24 cellular contexts compared by ENCODE assay signal in genomic region chr10:107930037-107930436, GRCh38.
DNase-seq lines count a peak whose midpoint lies in the region; ATAC-seq, FAIRE-seq and TF ChIP-seq lines count a peak whose summit lies in the region.
"Had no signal": no experiment of that assay in that cellular context is flagged by ENCODE, and none has a peak within 500 bp of the region (broad histone marks: within the 10 kb centered on the region; RNA-seq: fewer than 3 reads in every experiment).

No MANE protein-coding gene starts in this region.

- TF ChIP-seq CTCF in HepG2 (CRISPR knock-in tag; IDR thresholded peaks at IDR 0.05) (no peak), right lobe of liver (IDR thresholded peaks at IDR 0.05) (no peak), GM12878 (IDR thresholded peaks at IDR 0.05 in 2 of 3, conservative IDR thresholded peaks at IDR 0.05 in 1 of 3; ENCODE audit: control insufficient read depth in 2 of 3, extremely low read depth in 1 of 3, insufficient read depth in 1 of 3, low read depth in 3 of 3, low read length in 3 of 3) (no peak)

- CTCF ChIA-PET in HepG2 (lab: Yijun Ruan, JAX; ENCODE audit: low intra/inter-chr PET ratio, low total read pairs): no interaction called here
- CTCF ChIA-PET in GM12878 (lab: Yijun Ruan, JAX): interaction anchor here (3.1 to 3.7 kb wide), 2 partner anchors 16 to 274 kb away, joined by 8 to 25 read pairs; no protein-coding TSS in a partner anchor

- no peaks in the 10 kb centered on the region for H3K79me2 ChIP-seq in HepG2 (ENCODE audit: insufficient read depth, low read length)
- no peaks in the 10 kb centered on the region for H3K79me2 ChIP-seq in GM12878 (ENCODE audit: control insufficient read depth, insufficient read depth, low read length)

- H3K4me1 ChIP-seq in HepG2 (ENCODE audit: insufficient read depth, low read length) (no peaks in the 10 kb centered on the region), right lobe of liver (no peaks in the 10 kb centered on the region), GM12878 (ENCODE audit: control insufficient read depth, insufficient read depth, low read length) (no peaks in the 10 kb centered on the region)
- H3K4me1 ChIP-seq: BE2C, BLaER1 had no signal

- RAD21 ChIA-PET in GM12878 (lab: Charles Lee; ENCODE audit: unreplicated experiment): interaction anchor here (1.7 kb wide), 1 partner anchor 16 kb away, joined by 8 read pairs; no protein-coding TSS in a partner anchor

- H3K4me2 ChIP-seq in HepG2 (ENCODE audit: low read depth, low read length): no peak overlapping the region
- no peak overlapping the region for H3K4me2 ChIP-seq in GM12878 (ENCODE audit: control insufficient read depth, insufficient read depth)
- H3K4me2 ChIP-seq: BLaER1 had no signal

- TF ChIP-seq RAD21 in HepG2 (CRISPR knock-in tag; IDR thresholded peaks at IDR 0.05): no peak
- TF ChIP-seq RAD21 in GM12878 (IDR thresholded peaks at IDR 0.05; ENCODE audit: insufficient read depth, low read depth, low read length): no peak

- DNase-seq in HepG2 (ENCODE audit: low spot score) (no peak), right lobe of liver (no peak), GM12878 (ENCODE audit: low read depth, low spot score) (no peak)
- DNase-seq: 8988T; ACHN; BE2C; C1 segment of cervical spinal cord; CD4-positive, alpha-beta memory T cell; CD4-positive, CD25-positive, alpha-beta regulatory T cell; CD8-positive, alpha-beta memory T cell; COR-L47; DMS 273 treated with DMSO at 0.1 percent for 48 hours; DMS153; DMS53; DMS79; DND-41; EL; GDM1 had no signal

- H3K27me3 ChIP-seq in HepG2 (ENCODE audit: control insufficient read depth in 1 of 2, insufficient read depth in 2 of 2, low read length in 2 of 2) (no peaks in the 10 kb centered on the region), right lobe of liver (no peaks in the 10 kb centered on the region), GM12878 (replicated peaks in 1 of 2; ENCODE audit: control insufficient read depth in 2 of 2, insufficient read depth in 2 of 2, low read length in 1 of 2) (no peaks in the 10 kb centered on the region)
- H3K27me3 ChIP-seq: BE2C, BLaER1 had no signal

- H3K27ac ChIP-seq in HepG2 (ENCODE audit: extremely low read length, insufficient read depth, low read length) (no peak overlapping the region), right lobe of liver (no peak overlapping the region), GM12878 (ENCODE audit: control insufficient read depth, insufficient read depth) (no peak overlapping the region)
- H3K27ac ChIP-seq: BLaER1 had no signal

- no peaks in the 10 kb centered on the region for H3K36me3 ChIP-seq in HepG2 (replicated peaks in 1 of 2; ENCODE audit: control insufficient read depth in 1 of 2, insufficient read depth in 2 of 2, low read length in 2 of 2)
- H3K36me3 ChIP-seq in right lobe of liver: no peaks in the 10 kb centered on the region
- H3K36me3 ChIP-seq in GM12878 (ENCODE audit: control insufficient read depth in 2 of 2, insufficient read depth in 2 of 2, low read length in 1 of 2): no peaks in the 10 kb centered on the region
- H3K36me3 ChIP-seq: BE2C, BLaER1 had no signal

- POLR2A ChIA-PET in HepG2 (lab: Yijun Ruan, JAX) (no interaction called here), GM12878 (lab: Charles Lee) (no interaction called here)

- no peak for FAIRE-seq in HepG2 (lab: Jason Lieb, UNC)
- FAIRE-seq in GM12878 (lab: Jason Lieb, UNC): no peak
- FAIRE-seq: A204.1, GM12891, GM19239 had no signal

- no peak overlapping the region for H3K9ac ChIP-seq in HepG2 (ENCODE audit: insufficient read depth, low read depth, low read length)
- H3K9ac ChIP-seq in GM12878 (ENCODE audit: control insufficient read depth, insufficient read depth, low read length): no peak overlapping the region
- H3K9ac ChIP-seq: BLaER1 had no signal

- ATAC-seq in HepG2 (no peak), right lobe of liver (no peak), GM12878 (no peak), GM21367 (IDR thresholded peaks at IDR 0.05; ENCODE audit: unreplicated experiment) (no peak), HG02938 (IDR thresholded peaks at IDR 0.05; ENCODE audit: unreplicated experiment) (no peak)

- SMC1A ChIA-PET in GM12878 (lab: Charles Lee; ENCODE audit: uncharacterized antibody, unreplicated experiment): interaction anchor here (1.2 to 1.5 kb wide), 3 partner anchors 10 to 517 kb away, joined by 3 read pairs; no protein-coding TSS in a partner anchor

- TF ChIP-seq POLR2A in HepG2 (IDR thresholded peaks at IDR 0.05; ENCODE audit: insufficient read depth in 1 of 2, low read depth in 2 of 2, low read length in 2 of 2) (no peak), right lobe of liver (IDR thresholded peaks at IDR 0.05) (no peak), GM12878 (IDR thresholded peaks at IDR 0.05; ENCODE audit: low read depth, low read length) (no peak)

- H3K9me3 ChIP-seq in HepG2 (ENCODE audit: low read length): peaks cover 29% of the 10 kb centered on the region
- no peaks in the 10 kb centered on the region for H3K9me3 ChIP-seq in right lobe of liver
- no peaks in the 10 kb centered on the region for H3K9me3 ChIP-seq in GM12878 (replicated peaks; ENCODE audit: control insufficient read depth, insufficient read depth, low read length)
- H3K9me3 ChIP-seq: BE2C, BLaER1 had no signal

- H2AFZ ChIP-seq in HepG2 (ENCODE audit: low read length): no peak overlapping the region
- no peak overlapping the region for H2AFZ ChIP-seq in GM12878 (ENCODE audit: control insufficient read depth, low read depth, low read length)

- no peak overlapping the region for H3K4me3 ChIP-seq in HepG2 (replicated peaks in 1 of 3; ENCODE audit: insufficient read depth in 1 of 3, low read depth in 2 of 3, low read length in 3 of 3)
- no peak overlapping the region for H3K4me3 ChIP-seq in right lobe of liver
- H3K4me3 ChIP-seq in GM12878: no peak overlapping the region
- H3K4me3 ChIP-seq: BLaER1 had no signal

- TF ChIP-seq EP300 in HepG2 (IDR thresholded peaks at IDR 0.05; ENCODE audit: low read depth in 2 of 2, low read length in 2 of 2) (no peak), HepG2 (CRISPR knock-in tag; IDR thresholded peaks at IDR 0.05; ENCODE audit: borderline replicate concordance) (no peak), GM12878 (IDR thresholded peaks at IDR 0.05; ENCODE audit: borderline replicate concordance in 1 of 2, control insufficient read depth in 1 of 2, low read depth in 2 of 2, low read length in 2 of 2) (no peak)

- H4K20me1 ChIP-seq in HepG2 (ENCODE audit: insufficient read depth, low read length) (no peaks in the 10 kb centered on the region), GM12878 (ENCODE audit: control insufficient read depth, insufficient read depth) (no peaks in the 10 kb centered on the region)
- H4K20me1 ChIP-seq: BLaER1 had no signal

- in situ Hi-C loops in HepG2 (cut with HindIII; ENCODE audit: extremely low pct_ligation_motif_present, low pct_unique_long_range_greater_than_20kb): no loop called here
- in situ Hi-C loops in GM12878 (cut with MboI): no loop called here

- 3% methylated on average over 2 of the region's 2 CpGs for WGBS in HepG2 (ENCODE audit: low lambda C conversion rate)
- WGBS in right lobe of liver (ENCODE audit: insufficient coverage, low coverage, low lambda C conversion rate, missing lambda C conversion rate): 11% methylated on average over 2 of the region's 2 CpGs
- 3% methylated on average over 2 of the region's 2 CpGs for WGBS in GM12878 (ENCODE audit: insufficient coverage, insufficient replicate concordance, low lambda C conversion rate, missing lambda C conversion rate)

- intact Hi-C loops in HepG2 (cut with micrococcal nuclease; ENCODE audit: unreplicated experiment) (no loop called here), right lobe of liver (cut with DNase I) (no loop called here), GM12878 (cut with micrococcal nuclease; ENCODE audit: unreplicated experiment) (no loop called here)

- no TSS peak for BruUV-seq in HepG2 (replicated peaks; lab: Mats Ljungman, UMichigan)
- no TSS peak for BruUV-seq in GM12878 (replicated peaks; lab: Mats Ljungman, UMichigan)

TF ChIP-seq in HepG2, 621 proteins besides CTCF, POLR2A, EP300 and RAD21:
- TF ChIP-seq CREB1 (IDR thresholded peaks at IDR 0.05) (peak; percentile 80), CREB1 (CRISPR knock-in tag; IDR thresholded peaks at IDR 0.05) (no peak), ATF7 (IDR thresholded peaks at IDR 0.05) (peak; percentile 92), ATF7 (CRISPR knock-in tag; IDR thresholded peaks at IDR 0.05) (no peak), ZNF605 (CRISPR knock-in tag; IDR thresholded peaks at IDR 0.05) (no peak)

TF ChIP-seq in GM12878, 131 proteins besides CTCF, POLR2A, EP300 and RAD21:
- TF ChIP-seq ATF7 (IDR thresholded peaks at IDR 0.05; ENCODE audit: low read depth): 0 out of 2 replicates have a peak, but pooled peaks have one; percentile 26
- no peak for TF ChIP-seq REST (IDR thresholded peaks at IDR 0.05; ENCODE audit: low read depth, low read length)
TF ChIP-seq in GM12878: peak in this region for 1.
